In genomic region chr12:29350080-29350479, GRCh38 we compare ENCODE assay signal across 12 cellular contexts. TPM values are rescaled to one million over a fixed set of nuclear protein-coding genes. Genes with fewer than 3 reads are reported as not detected.
DNase-seq lines count a peak whose midpoint lies in the region; ATAC-seq, FAIRE-seq and TF ChIP-seq lines count a peak whose summit lies in the region.
"Had no signal": no experiment of that assay in that cellular context is flagged by ENCODE, and none has a peak within 500 bp of the region (broad histone marks: within the 10 kb centered on the region; RNA-seq: fewer than 3 reads in every experiment).

No MANE protein-coding gene starts in this region.

- H3K9me3 ChIP-seq in HepG2 (ENCODE audit: low read length), result no peaks in the 10 kb centered on the region
- H3K9me3 ChIP-seq: esophagus squamous epithelium, SJSA1 had no signal

- BruUV-seq in HepG2 (replicated peaks; lab: Mats Ljungman, UMichigan), result no TSS peak

- H3K4me3 ChIP-seq in brain microvascular endothelial cell (ENCODE audit: low read depth, low read length) (no peak overlapping the region), HepG2 (replicated peaks in 1 of 3; ENCODE audit: insufficient read depth in 1 of 3, low read depth in 2 of 3, low read length in 3 of 3) (no peak overlapping the region)
- H3K4me3 ChIP-seq: esophagus squamous epithelium, SJSA1 had no signal

- H3K36me3 ChIP-seq in brain microvascular endothelial cell (replicated peaks) (no peaks in the 10 kb centered on the region), HepG2 (replicated peaks in 1 of 2; ENCODE audit: control insufficient read depth in 1 of 2, insufficient read depth in 2 of 2, low read length in 2 of 2) (peaks cover 4 to 7% of the 10 kb centered on the region in 2 experiments; a peak in 3 of 5 replicates)

- H3K27me3 ChIP-seq in brain microvascular endothelial cell (replicated peaks) (no peaks in the 10 kb centered on the region), HepG2 (ENCODE audit: control insufficient read depth in 1 of 2, insufficient read depth in 2 of 2, low read length in 2 of 2) (no peaks in the 10 kb centered on the region)
- H3K27me3 ChIP-seq: esophagus squamous epithelium, SJSA1 had no signal

- no peak overlapping the region for H3K4me2 ChIP-seq in HepG2 (ENCODE audit: low read depth, low read length)

- TF ChIP-seq CTCF in brain microvascular endothelial cell (IDR thresholded peaks at IDR 0.05; ENCODE audit: low read depth, low read length, missing control alignments) (no peak), HepG2 (CRISPR knock-in tag; IDR thresholded peaks at IDR 0.05) (no peak)

- FAIRE-seq in HepG2 (lab: Jason Lieb, UNC), result no peak

- H4K20me1 ChIP-seq in HepG2 (ENCODE audit: insufficient read depth, low read length), result no peaks in the 10 kb centered on the region

- H2AFZ ChIP-seq in HepG2 (ENCODE audit: low read length), result no peak overlapping the region

- no peak for TF ChIP-seq POLR2A in HepG2 (IDR thresholded peaks at IDR 0.05; ENCODE audit: insufficient read depth in 1 of 2, low read depth in 2 of 2, low read length in 2 of 2)

- POLR2A ChIA-PET in HepG2 (lab: Yijun Ruan, JAX), result no interaction called here

- CTCF ChIA-PET in HepG2 (lab: Yijun Ruan, JAX; ENCODE audit: low intra/inter-chr PET ratio, low total read pairs), result no interaction called here

- DNase-seq in GM04503 (ENCODE audit: low read depth) (peak; percentile 22), NCI-H1105 treated with DMSO at 0.1 percent for 48 hours (lab: John Stamatoyannopoulos, UW) (peak; percentile 62), brain microvascular endothelial cell (peak; percentile 4), HepG2 (ENCODE audit: low spot score) (peak; percentile 6)
- DNase-seq: esophagus squamous epithelium, MM.1S, right cardiac atrium had no signal

- TF ChIP-seq EP300 in HepG2 (IDR thresholded peaks at IDR 0.05; ENCODE audit: low read depth in 2 of 2, low read length in 2 of 2), result no peak
- no peak for TF ChIP-seq EP300 in HepG2 (CRISPR knock-in tag; IDR thresholded peaks at IDR 0.05; ENCODE audit: borderline replicate concordance)

- no peaks in the 10 kb centered on the region for H3K4me1 ChIP-seq in HepG2 (ENCODE audit: insufficient read depth, low read length)
- H3K4me1 ChIP-seq: SJSA1 had no signal

- in situ Hi-C loops in brain microvascular endothelial cell (cut with HindIII; ENCODE audit: low pct_ligation_motif_present, low sequenced_read_pairs) (no loop called here), HepG2 (cut with HindIII; ENCODE audit: extremely low pct_ligation_motif_present, low pct_unique_long_range_greater_than_20kb) (no loop called here)

- no peak overlapping the region for H3K9ac ChIP-seq in HepG2 (ENCODE audit: insufficient read depth, low read depth, low read length)

- intact Hi-C loops in HepG2 (cut with micrococcal nuclease; ENCODE audit: unreplicated experiment), result no loop called here

- H3K27ac ChIP-seq in brain microvascular endothelial cell (no peak overlapping the region), HepG2 (ENCODE audit: extremely low read length, insufficient read depth, low read length) (no peak overlapping the region)
- H3K27ac ChIP-seq: esophagus squamous epithelium, SJSA1 had no signal

- no peak for TF ChIP-seq RAD21 in HepG2 (CRISPR knock-in tag; IDR thresholded peaks at IDR 0.05)

- ATAC-seq in HepG2, result no peak
- no peak for ATAC-seq in GM19324 (IDR thresholded peaks at IDR 0.05; ENCODE audit: low FRiP score, unreplicated experiment)
- no peak for ATAC-seq in HG02938 (IDR thresholded peaks at IDR 0.05; ENCODE audit: unreplicated experiment)
- no peak for ATAC-seq in GM21825 (IDR thresholded peaks at IDR 0.05; ENCODE audit: unreplicated experiment)
- no peak for ATAC-seq in HG03460 (IDR thresholded peaks at IDR 0.05; ENCODE audit: unreplicated experiment)
- ATAC-seq: right cardiac atrium had no signal

- H3K79me2 ChIP-seq in HepG2 (ENCODE audit: insufficient read depth, low read length), result no peaks in the 10 kb centered on the region

TF ChIP-seq in HepG2, 621 proteins besides CTCF, POLR2A, EP300 and RAD21:
- TF ChIP-seq LCORL (IDR thresholded peaks at IDR 0.05), result peak; percentile 83
- no peak for TF ChIP-seq LCORL (CRISPR knock-in tag; IDR thresholded peaks at IDR 0.05)
- TF ChIP-seq ZNF784 (CRISPR knock-in tag; IDR thresholded peaks at IDR 0.05; ENCODE audit: borderline replicate concordance), result no peak

RNA-seq across cellular contexts. Expression of gene ERGIC2, which starts 30.9 kb away (rescaled TPM):
- total RNA-seq in HepG2 (2016; rRNA removed; fragmentation: Illumina TruSeq; extraction: Trizol), result 70.7 and 73.5 TPM in 2 replicates
- 23.3 and 24.8 TPM in 2 replicates for total RNA-seq in HepG2 (2016; cell fraction: cytosol; rRNA removed; fragmentation: Illumina TruSeq; extraction: Trizol; ENCODE audit: low read depth)
- total RNA-seq in HepG2 (2016; cell fraction: insoluble cytoplasmic fraction; rRNA removed; fragmentation: Illumina TruSeq; extraction: Trizol), result 71.8 and 82.3 TPM in 2 replicates
- total RNA-seq in HepG2 (2016; cell fraction: membrane; rRNA removed; fragmentation: Illumina TruSeq; extraction: Trizol), result 48.8 and 50.7 TPM in 2 replicates
- 69.6 and 71.8 TPM in 2 replicates for total RNA-seq in HepG2 (2016; cell fraction: nucleus; rRNA removed; fragmentation: Illumina TruSeq; extraction: Trizol)
- 23.6 and 32.6 TPM in 2 replicates for polyA plus RNA-seq in HepG2 (2011; rRNA removed)
- 13.5 and 35.1 TPM in 2 replicates for polyA plus RNA-seq in HepG2 (2011; cell fraction: cytosol; rRNA removed)
- polyA plus RNA-seq in HepG2 (2011; cell fraction: nucleus; rRNA removed), result 6.4 and 8.1 TPM in 2 replicates
- polyA plus RNA-seq in HepG2 (2012), result 42.3 and 62.7 TPM in 2 replicates
- 21.8 and 24.7 TPM in 2 replicates for polyA plus RNA-seq in HepG2 (2016; cell fraction: cytosol; fragmentation: Illumina TruSeq; extraction: Trizol; ENCODE audit: low read depth)
- polyA plus RNA-seq in HepG2 (2016; cell fraction: insoluble cytoplasmic fraction; fragmentation: Illumina TruSeq; extraction: Trizol; ENCODE audit: low read depth), result 64.7 and 68.9 TPM in 2 replicates
- 36.0 and 38.8 TPM in 2 replicates for polyA plus RNA-seq in HepG2 (2016; cell fraction: membrane; fragmentation: Illumina TruSeq; extraction: Trizol; ENCODE audit: low read depth)
- polyA plus RNA-seq in HepG2 (2016; cell fraction: nucleus; fragmentation: Illumina TruSeq; extraction: Trizol; ENCODE audit: insufficient read depth, low read depth), result 94.5 and 96.3 TPM in 2 replicates
- polyA minus RNA-seq in HepG2 (2011; rRNA and poly(A)+ RNA removed; ENCODE audit: low replicate concordance), result 10.4 and 16.5 TPM in 2 replicates
- polyA minus RNA-seq in HepG2 (2011; cell fraction: cytosol; rRNA and poly(A)+ RNA removed), result 14.5 and 18.5 TPM in 2 replicates
- 45.0 and 45.2 TPM in 2 replicates for polyA minus RNA-seq in HepG2 (2011; cell fraction: nucleus; rRNA and poly(A)+ RNA removed)

Comparison
In these comparisons a context has a peak if more than half of its experiments do, and no peak if none do; other contexts are left out.
1. DNase-seq: peak in every context shown above with its lines; median percentile 62 in NCI-H1105 treated with DMSO at 0.1 percent for 48 hours; 22 in GM04503; 6 in HepG2; 4 in brain microvascular endothelial cell.